ENCODE assay signal across 8 cellular contexts in the genomic region with DNA sequence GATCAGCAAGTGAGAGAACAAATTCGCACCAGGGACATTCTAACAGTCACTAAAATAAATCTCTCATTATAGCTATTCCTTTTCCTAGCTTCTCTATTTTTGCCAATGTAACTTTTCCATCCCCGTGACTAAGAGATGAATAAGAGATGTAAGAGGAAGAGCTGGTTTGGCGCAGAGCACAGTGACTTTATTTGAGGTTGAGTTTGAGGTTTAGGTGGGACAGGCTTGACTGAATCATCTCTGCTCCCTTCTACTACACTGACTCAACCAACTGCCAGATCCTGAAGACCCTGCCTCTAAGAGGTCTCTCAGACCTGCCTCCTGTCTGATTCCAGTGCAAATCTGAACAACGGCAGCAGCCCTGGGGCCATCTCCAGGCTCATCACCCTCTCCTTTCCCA. TPM values are rescaled to one million over a fixed set of nuclear protein-coding genes. Genes with fewer than 3 reads are reported as not detected.
DNase-seq lines count a peak whose midpoint lies in the region; ATAC-seq and TF ChIP-seq lines count a peak whose summit lies in the region.
"Had no signal": no experiment of that assay in that cellular context is flagged by ENCODE, and none has a peak within 500 bp of the region (broad histone marks: within the 10 kb centered on the region; RNA-seq: fewer than 3 reads in every experiment).

No MANE protein-coding gene starts in this region.

- in situ Hi-C loops in GM13976 (cut with MboI; ENCODE audit: low sequenced_read_pairs, unreplicated experiment) = no loop called here

- ATAC-seq in HG03139 (IDR thresholded peaks at IDR 0.05; ENCODE audit: unreplicated experiment) (no peak), GM21825 (IDR thresholded peaks at IDR 0.05; ENCODE audit: unreplicated experiment) (no peak)

- peak; percentile 99 for DNase-seq in ELR (ENCODE audit: low read depth)
- DNase-seq in M059J (ENCODE audit: low read depth) = peak; percentile 97
- peak; percentile 80 for DNase-seq in amniotic epithelial cell (ENCODE audit: low read depth)
- DNase-seq in non-pigmented ciliary epithelial cell (ENCODE audit: low read depth) = peak; percentile 76
- DNase-seq in GM13976 (ENCODE audit: low spot score) = no peak

- TF ChIP-seq CTCF in GM13976 (IDR thresholded peaks at IDR 0.05; ENCODE audit: borderline replicate concordance, control extremely low read depth, extremely low read depth, insufficient read depth, missing control alignments) = no peak

RNA-seq across cellular contexts. Expression of gene RFX8, which starts 28.0 kb away (rescaled TPM):
- total RNA-seq in M059J (2014; rRNA removed; shearing (Covaris generic)) = not detected in 2 replicates

RNA-seq across cellular contexts. Expression of gene CREG2, which starts 59.6 kb away (rescaled TPM):
- 0.15 and 0.86 TPM in 2 replicates for total RNA-seq in M059J (2014; rRNA removed; shearing (Covaris generic))
- total RNA-seq: activated CD8-positive, alpha-beta memory T cell treated with anti-CD3 and anti-CD28 coated beads for 36 hours had no signal
